In the genomic region with DNA sequence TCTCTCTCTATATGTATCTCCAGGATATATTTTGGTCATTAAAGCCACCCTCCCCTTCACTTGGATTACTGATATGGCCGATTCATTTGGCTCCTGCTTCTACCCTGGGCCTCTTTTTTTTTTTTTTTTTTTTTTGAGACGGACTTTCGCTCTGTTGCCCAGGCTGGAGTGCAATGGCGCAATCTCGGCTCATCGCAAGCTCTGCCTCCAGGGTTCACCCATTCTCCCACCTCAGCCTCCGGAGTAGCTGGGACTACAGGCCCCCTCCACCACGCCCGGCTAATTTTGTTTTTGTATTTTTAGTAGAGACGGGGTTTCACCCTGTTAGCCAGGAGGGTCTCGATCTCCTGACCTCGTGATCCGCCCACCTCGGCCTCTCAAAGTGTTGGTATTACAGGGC, we compare ENCODE assay signal across 7 cellular contexts. TPM values are rescaled to one million over a fixed set of nuclear protein-coding genes. Genes with fewer than 3 reads are reported as not detected.
A peak's percentile ranks its signal among the peaks of the same experiment; 100 is the strongest.
DNase-seq lines count a peak whose midpoint lies in the region; ATAC-seq and TF ChIP-seq lines count a peak whose summit lies in the region.
"Not testable (repeated sequence)": the region's sequence is repeated elsewhere in the genome, so short reads cannot be mapped to it uniquely, and the experiment has no call there.

No MANE protein-coding gene starts in this region.

- H3K27ac Mint-ChIP-seq in IgD-negative memory B cell = peak overlapping the region in 2 of 3 donors; percentile 73 to 77
- peak overlapping the region; percentile 72 for H3K27ac Mint-ChIP-seq in dendritic cell treated with granulocyte-macrophage colony-stimulating factor and Interleukin-4, amounts not matched to agents 40 ng/mL and 50 ng/mL, for 4 days

- WGBS in liver = 61% methylated on average over 14 of the region's 14 CpGs

- H3K36me3 Mint-ChIP-seq in IgD-negative memory B cell; dendritic cell treated with granulocyte-macrophage colony-stimulating factor and Interleukin-4, amounts not matched to agents 40 ng/mL and 50 ng/mL, for 4 days (ENCODE audit: low read depth): not testable (repeated sequence)

- peaks cover 73 to 86% (median 79%) of the 10 kb centered on the region in 10 experiments for H3K4me1 ChIP-seq in BLaER1 treated with 17β-estradiol and CSF1 and Interleukin-3, amounts not matched to agents 10 nM and 100 nM
- H3K4me1 ChIP-seq in RWPE2 (ENCODE audit: insufficient read depth, poor library complexity, severe bottlenecking) (peaks cover 40% of the 10 kb centered on the region), neutrophil (ENCODE audit: control insufficient read depth in 1 of 2, insufficient read depth in 1 of 2, low read depth in 1 of 2, low read length in 1 of 2) (peaks cover 64 to 66% of the 10 kb centered on the region in 2 experiments), upper lobe of right lung (peaks cover 12% of the 10 kb centered on the region)
- H3K4me1 ChIP-seq in liver (ENCODE audit: control insufficient read depth in 4 of 4, insufficient read depth in 4 of 4, low read length in 3 of 4) = not testable (repeated sequence)

- peak overlapping the region; percentile 86 to 98 (median 96); a peak in 21 of 22 replicates for H3K4me2 ChIP-seq in BLaER1 treated with 17β-estradiol and CSF1 and Interleukin-3, amounts not matched to agents 10 nM and 100 nM

- not testable (repeated sequence) for H3K9me3 ChIP-seq in BLaER1 treated with 17β-estradiol and CSF1 and Interleukin-3, amounts not matched to agents 10 nM and 100 nM (replicated peaks in 1 of 11); RWPE2 (ENCODE audit: severe bottlenecking); liver (ENCODE audit: control insufficient read depth in 4 of 4, low read length in 3 of 4); neutrophil; upper lobe of right lung

- H4K20me1 ChIP-seq in BLaER1 treated with 17β-estradiol and CSF1 and Interleukin-3, amounts not matched to agents 10 nM and 100 nM = not testable (repeated sequence)

- H3K9ac ChIP-seq in BLaER1 treated with 17β-estradiol and CSF1 and Interleukin-3, amounts not matched to agents 10 nM and 100 nM = peak overlapping the region in 8 of 11 experiments; percentile 58 to 79 (median 74); a peak in 12 of 22 replicates
- not testable (repeated sequence) for H3K9ac ChIP-seq in liver (ENCODE audit: low read depth in 1 of 2, low read length in 2 of 2)

- H3K27ac ChIP-seq in BLaER1 treated with 17β-estradiol and CSF1 and Interleukin-3, amounts not matched to agents 10 nM and 100 nM = peak overlapping the region in 9 of 11 experiments; percentile 96 to 100 (median 99); a peak in 18 of 22 replicates
- peak overlapping the region; percentile 97 for H3K27ac ChIP-seq in RWPE2 (ENCODE audit: poor library complexity, severe bottlenecking)
- not testable (repeated sequence) for H3K27ac ChIP-seq in liver (ENCODE audit: low read depth in 1 of 2, low read length in 2 of 2); upper lobe of right lung
- H3K27ac ChIP-seq in neutrophil = peak overlapping the region; percentile 100

- H3K4me3 Mint-ChIP-seq in IgD-negative memory B cell = peak overlapping the region in 1 of 4 donors; percentile 80
- not testable (repeated sequence) for H3K4me3 Mint-ChIP-seq in dendritic cell treated with granulocyte-macrophage colony-stimulating factor and Interleukin-4, amounts not matched to agents 40 ng/mL and 50 ng/mL, for 4 days

- DNase-seq in RWPE2 (ENCODE audit: low spot score) = not testable (repeated sequence)
- peak; percentile 48 for DNase-seq in upper lobe of right lung

- H3K4me3 ChIP-seq in BLaER1 treated with 17β-estradiol and CSF1 and Interleukin-3, amounts not matched to agents 10 nM and 100 nM; RWPE2 (ENCODE audit: severe bottlenecking); liver (ENCODE audit: low read depth in 1 of 3, low read length in 3 of 3); upper lobe of right lung: not testable (repeated sequence)
- peak overlapping the region in 1 of 2 experiments; percentile 60 for H3K4me3 ChIP-seq in neutrophil (ENCODE audit: low read depth in 1 of 2, low read length in 1 of 2)

- peaks cover 30 to 34% (median 33%) of the 10 kb centered on the region in 3 donors for H3K4me1 Mint-ChIP-seq in IgD-negative memory B cell
- H3K4me1 Mint-ChIP-seq in dendritic cell treated with granulocyte-macrophage colony-stimulating factor and Interleukin-4, amounts not matched to agents 40 ng/mL and 50 ng/mL, for 4 days (ENCODE audit: low read depth) = peaks cover 33% of the 10 kb centered on the region

- not testable (repeated sequence) for ATAC-seq in RWPE2 (ENCODE audit: low read depth); upper lobe of right lung

- not testable (repeated sequence) for TF ChIP-seq CTCF in RWPE2 (IDR thresholded peaks at IDR 0.05; ENCODE audit: poor library complexity, severe bottlenecking); liver (IDR thresholded peaks at IDR 0.05; ENCODE audit: low read depth, low read length, missing input control); neutrophil (IDR thresholded peaks at IDR 0.05); upper lobe of right lung (IDR thresholded peaks at IDR 0.05)

- H3K9me3 Mint-ChIP-seq in IgD-negative memory B cell; dendritic cell treated with granulocyte-macrophage colony-stimulating factor and Interleukin-4, amounts not matched to agents 40 ng/mL and 50 ng/mL, for 4 days: not testable (repeated sequence)

- H3K36me3 ChIP-seq in BLaER1 treated with 17β-estradiol and CSF1 and Interleukin-3, amounts not matched to agents 10 nM and 100 nM; RWPE2 (ENCODE audit: low read depth); liver (ENCODE audit: control insufficient read depth in 4 of 4, insufficient read depth in 3 of 4, low read depth in 1 of 4, low read length in 3 of 4); neutrophil; upper lobe of right lung: not testable (repeated sequence)

- H3K27me3 Mint-ChIP-seq in IgD-negative memory B cell; dendritic cell treated with granulocyte-macrophage colony-stimulating factor and Interleukin-4, amounts not matched to agents 40 ng/mL and 50 ng/mL, for 4 days: not testable (repeated sequence)

- intact Hi-C loops in dendritic cell treated with granulocyte-macrophage colony-stimulating factor and Interleukin-4, amounts not matched to agents 40 ng/mL and 50 ng/mL, for 4 days (cut with micrococcal nuclease); upper lobe of right lung (cut with DNase I): not testable (repeated sequence)

- TF ChIP-seq RAD21 in liver (IDR thresholded peaks at IDR 0.05) = not testable (repeated sequence)

- H3K27me3 ChIP-seq in BLaER1 treated with 17β-estradiol and CSF1 and Interleukin-3, amounts not matched to agents 10 nM and 100 nM; RWPE2 (ENCODE audit: insufficient read depth, poor library complexity, severe bottlenecking); liver (ENCODE audit: control insufficient read depth in 4 of 4, insufficient read depth in 4 of 4, low read length in 3 of 4); neutrophil; upper lobe of right lung: not testable (repeated sequence)

TF ChIP-seq in liver, 16 proteins besides CTCF, POLR2A, EP300 and RAD21:
- TF ChIP-seq SP1 (IDR thresholded peaks at IDR 0.05) (peak; percentile 14), HNF4A (conservative IDR thresholded peaks at IDR 0.05) (peak; percentile 70 to 80), YY1 (IDR thresholded peaks at IDR 0.05) (peak; percentile 70), RXRA (IDR thresholded peaks at IDR 0.05) (peak in 1 of 2 donors; percentile 44)

RNA-seq across cellular contexts. Expression of a gene that starts 18.6 kb away (rescaled TPM):
- polyA plus RNA-seq in IgD-negative memory B cell (43.2 TPM), liver (10 to 100 TPM in 1 of 2 donors, 1 to 10 TPM in 1; 7.4 to 12.4 TPM)
- total RNA-seq in liver (10 to 100 TPM; 17.9 to 29.4 TPM), upper lobe of right lung (53.1 TPM)

RNA-seq across cellular contexts. Expression of a gene that starts 21.5 kb away (rescaled TPM):
- polyA plus RNA-seq in IgD-negative memory B cell = 1.3 TPM
- 1 to 10 TPM in 1 of 2 donors, under 1 TPM in 1; 0.84 to 2.9 TPM for total RNA-seq in liver
- 1 to 10 TPM in 1 of 2 donors, under 1 TPM in 1; 0.50 to 1.9 TPM for polyA plus RNA-seq in liver
- total RNA-seq in upper lobe of right lung = 0.93 TPM
